ENCODE assay signal across 9 cellular contexts in the genomic region with DNA sequence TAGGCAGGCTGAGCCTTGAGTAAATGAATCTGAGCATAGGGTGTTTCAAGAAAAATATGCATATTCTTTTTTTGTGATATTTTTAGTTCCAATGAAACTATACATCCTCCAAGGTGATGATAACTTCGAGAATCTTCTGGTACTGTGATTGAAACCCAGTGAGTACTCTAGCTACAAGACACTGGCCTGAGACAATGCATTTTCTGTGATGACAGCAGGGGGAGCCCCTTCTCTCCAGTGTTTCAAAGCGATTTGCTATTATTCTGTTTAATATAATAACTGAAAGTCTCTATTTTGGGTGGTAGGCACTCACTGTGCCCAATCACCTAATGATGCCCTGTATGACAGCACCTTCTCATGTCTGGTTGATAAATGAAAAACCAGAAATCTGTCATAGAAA. TPM values are rescaled to one million over a fixed set of nuclear protein-coding genes. Genes with fewer than 3 reads are reported as not detected.
DNase-seq lines count a peak whose midpoint lies in the region; TF ChIP-seq lines count a peak whose summit lies in the region.
"Had no signal": no experiment of that assay in that cellular context is flagged by ENCODE, and none has a peak within 500 bp of the region (broad histone marks: within the 10 kb centered on the region; RNA-seq: fewer than 3 reads in every experiment).

No MANE protein-coding gene starts in this region.

- peaks cover 4% of the 10 kb centered on the region for H3K9me3 Mint-ChIP-seq in activated CD4-positive, alpha-beta T cell treated with anti-CD3 and anti-CD28 coated beads, Interleukin-2, amount 10 ng/mL, durations not matched to agents 24 days and 14 days
- no peaks in the 10 kb centered on the region for H3K9me3 Mint-ChIP-seq in progenitor cell of endocrine pancreas (ENCODE audit: low read depth)
- H3K9me3 Mint-ChIP-seq: stimulated activated naive CD8-positive, alpha-beta T cell treated with anti-CD3 and anti-CD28 coated beads, Interleukin-15, Interleukin-2, amounts not matched to agents 100 ng/mL and 50 ng/mL, for 24 hours had no signal

- CTCF ChIA-PET in HEK293T (lab: Yijun Ruan, JAX): interaction anchor here (0.6 to 1.5 kb wide), 12 partner anchors 8 to 495 kb away, joined by 3 to 10 read pairs (median 3); no protein-coding TSS in a partner anchor

- H3K4me3 Mint-ChIP-seq in activated CD4-positive, alpha-beta T cell treated with anti-CD3 and anti-CD28 coated beads, Interleukin-2, amount 10 ng/mL, durations not matched to agents 24 days and 14 days: no peak overlapping the region
- no peak overlapping the region for H3K4me3 Mint-ChIP-seq in progenitor cell of endocrine pancreas (ENCODE audit: low read depth)

- no peak overlapping the region for H3K27ac Mint-ChIP-seq in activated CD4-positive, alpha-beta T cell treated with anti-CD3 and anti-CD28 coated beads, Interleukin-2, amount 10 ng/mL, durations not matched to agents 24 days and 14 days
- H3K27ac Mint-ChIP-seq in progenitor cell of endocrine pancreas: no peak overlapping the region

- no peaks in the 10 kb centered on the region for H3K27me3 Mint-ChIP-seq in activated CD4-positive, alpha-beta T cell treated with anti-CD3 and anti-CD28 coated beads, Interleukin-2, amount 10 ng/mL, durations not matched to agents 24 days and 14 days
- no peaks in the 10 kb centered on the region for H3K27me3 Mint-ChIP-seq in progenitor cell of endocrine pancreas
- H3K27me3 Mint-ChIP-seq: stimulated activated naive CD8-positive, alpha-beta T cell treated with anti-CD3 and anti-CD28 coated beads, Interleukin-15, Interleukin-2, amounts not matched to agents 100 ng/mL and 50 ng/mL, for 24 hours had no signal

- peaks cover 12% of the 10 kb centered on the region for H3K36me3 Mint-ChIP-seq in activated CD4-positive, alpha-beta T cell treated with anti-CD3 and anti-CD28 coated beads, Interleukin-2, amount 10 ng/mL, durations not matched to agents 24 days and 14 days (ENCODE audit: low read depth)
- H3K36me3 Mint-ChIP-seq in progenitor cell of endocrine pancreas (ENCODE audit: insufficient read depth): peaks cover 6% of the 10 kb centered on the region

- intact Hi-C loops in activated CD4-positive, alpha-beta T cell treated with anti-CD3 and anti-CD28 coated beads, Interleukin-2, amount 10 ng/mL, durations not matched to agents 24 days and 14 days (cut with micrococcal nuclease): no loop called here

- TF ChIP-seq CTCF in epithelial cell of esophagus (IDR thresholded peaks at IDR 0.05; ENCODE audit: insufficient read depth, low read depth, low read length, missing control alignments) (peak; percentile 63), progenitor cell of endocrine pancreas (IDR thresholded peaks at IDR 0.05; ENCODE audit: unreplicated experiment) (peak; percentile 64)

- H3K4me3 ChIP-seq in epithelial cell of esophagus (ENCODE audit: low read length): no peak overlapping the region

- POLR2A ChIA-PET in HEK293T (lab: Yijun Ruan, JAX): interaction anchor here (1.2 to 4.7 kb wide), 2 partner anchors 13 to 14 kb away, joined by 3 to 81 read pairs; partner anchors contain the start of gene IRF2BP2

- DNase-seq in SIG-M5 treated with dmso at 0.1 percent for 504 hours (lab: John Stamatoyannopoulos, UW; ENCODE audit: unreplicated experiment): peak; percentile 87
- no peak for DNase-seq in SIG-M5 (lab: John Stamatoyannopoulos, UW)
- DNase-seq in NCI-H2081 (lab: John Stamatoyannopoulos, UW): peak; percentile 36 to 77
- DNase-seq in activated CD4-positive, alpha-beta T cell treated with anti-CD3 and anti-CD28 coated beads, Interleukin-2, amount 10 ng/mL, durations not matched to agents 24 days and 14 days: peak; percentile 87
- peak; percentile 68 for DNase-seq in epithelial cell of esophagus (ENCODE audit: low read depth)
- DNase-seq in progenitor cell of endocrine pancreas (ENCODE audit: low spot score, unreplicated experiment): no peak
- DNase-seq in HEK293T (ENCODE audit: extremely low spot score): no peak
- DNase-seq in central memory CD4-positive, alpha-beta T cell: no peak

- H3K4me1 Mint-ChIP-seq in activated CD4-positive, alpha-beta T cell treated with anti-CD3 and anti-CD28 coated beads, Interleukin-2, amount 10 ng/mL, durations not matched to agents 24 days and 14 days: peaks cover 43% of the 10 kb centered on the region
- peaks cover 30% of the 10 kb centered on the region for H3K4me1 Mint-ChIP-seq in progenitor cell of endocrine pancreas (ENCODE audit: low read depth)

TF ChIP-seq in HEK293T, 16 proteins besides CTCF, POLR2A, EP300 and RAD21:
- TF ChIP-seq SUZ12 (IDR thresholded peaks at IDR 0.05) (no peak), CTBP1 (IDR thresholded peaks at IDR 0.05; ENCODE audit: borderline replicate concordance) (no peak), ARNT (IDR thresholded peaks at IDR 0.05) (no peak), PKNOX1 (IDR thresholded peaks at IDR 0.05) (no peak), ELF4 (IDR thresholded peaks at IDR 0.05) (no peak), ZNF384 (IDR thresholded peaks at IDR 0.05) (no peak), FOXA1 (IDR thresholded peaks at IDR 0.05) (no peak), TARDBP (IDR thresholded peaks at IDR 0.05) (no peak), HDGF (IDR thresholded peaks at IDR 0.05; ENCODE audit: borderline replicate concordance) (no peak), FOXM1 (IDR thresholded peaks at IDR 0.05; ENCODE audit: borderline replicate concordance) (no peak), BHLHE40 (IDR thresholded peaks at IDR 0.05; ENCODE audit: borderline replicate concordance) (no peak), FOXK2 (IDR thresholded peaks at IDR 0.05) (no peak), SP1 (IDR thresholded peaks at IDR 0.05) (no peak), LEF1 (IDR thresholded peaks at IDR 0.05; ENCODE audit: borderline replicate concordance) (no peak), L3MBTL2 (conservative IDR thresholded peaks at IDR 0.05) (no peak)

RNA-seq across cellular contexts. Expression of gene IRF2BP2, which starts 12.1 kb away (rescaled TPM):
- total RNA-seq in activated CD4-positive, alpha-beta T cell treated with anti-CD3 and anti-CD28 coated beads, Interleukin-2, amount 10 ng/mL, durations not matched to agents 24 days and 14 days: 206 and 217 TPM in 2 replicates
- total RNA-seq in progenitor cell of endocrine pancreas: 193 and 214 TPM in 2 replicates

Comparison
In these comparisons a context has a peak if more than half of its experiments do, and no peak if none do; other contexts are left out.
1. DNase-seq: peak in SIG-M5 treated with dmso at 0.1 percent for 504 hours (single experiment), NCI-H2081 (2 of 2), activated CD4-positive, alpha-beta T cell treated with anti-CD3 and anti-CD28 coated beads, Interleukin-2, amount 10 ng/mL, durations not matched to agents 24 days and 14 days (single experiment) and epithelial cell of esophagus (single experiment); none in SIG-M5 (single experiment), progenitor cell of endocrine pancreas (single experiment), HEK293T (single experiment) and central memory CD4-positive, alpha-beta T cell (single experiment).